In the genomic region with DNA sequence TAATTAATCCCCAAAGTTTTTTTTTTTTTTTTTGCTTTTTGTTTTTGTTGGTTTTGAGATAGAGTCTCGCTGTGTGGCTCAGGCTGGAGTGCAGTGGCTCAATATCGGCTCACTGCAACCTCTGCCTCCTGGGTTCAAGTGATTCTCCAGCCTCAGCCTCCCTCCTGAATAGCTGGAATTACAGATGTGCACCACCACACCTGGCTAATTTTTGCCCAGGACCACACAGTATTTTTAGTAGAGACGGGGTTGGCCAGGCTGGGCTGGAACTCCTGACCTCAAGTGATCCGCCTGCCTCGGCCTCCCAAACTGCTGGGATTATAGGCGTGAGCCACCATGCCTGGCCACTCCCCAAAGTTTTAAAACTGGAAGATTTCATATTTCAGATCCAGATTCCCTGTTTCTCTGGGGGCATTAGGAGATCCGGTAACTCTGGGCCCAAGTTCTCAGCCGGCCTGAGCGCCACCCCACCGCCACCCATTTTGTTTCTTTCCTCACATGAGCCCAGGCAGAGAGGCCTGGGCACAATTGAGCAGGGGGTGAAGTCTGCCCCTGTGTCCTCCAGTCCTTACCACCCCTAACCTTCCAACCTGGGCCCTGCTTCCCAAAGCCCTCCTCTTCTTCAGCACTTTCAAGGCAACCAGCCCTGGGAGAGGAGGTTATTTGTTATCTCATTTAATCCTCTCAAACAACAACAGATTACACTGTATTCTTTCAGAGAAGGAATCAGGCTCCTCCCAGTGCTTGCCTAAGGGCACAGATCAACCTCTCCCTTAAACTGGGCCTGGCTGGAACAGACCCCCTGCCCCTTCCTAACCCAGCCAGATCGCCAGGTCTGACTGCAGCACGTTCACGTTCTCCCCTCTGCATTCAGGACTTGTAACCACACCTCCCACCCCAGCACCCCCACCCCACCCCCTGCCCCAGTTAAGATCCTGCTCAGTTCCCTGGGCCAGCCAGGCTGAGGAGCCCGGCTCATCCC, we compare ENCODE assay signal across 9 cellular contexts. TPM values are rescaled to one million over a fixed set of nuclear protein-coding genes. Genes with fewer than 3 reads are reported as not detected.
DNase-seq lines count a peak whose midpoint lies in the region; ATAC-seq, FAIRE-seq and TF ChIP-seq lines count a peak whose summit lies in the region.
"Had no signal": no experiment of that assay in that cellular context is flagged by ENCODE, and none has a peak within 500 bp of the region (broad histone marks: within the 10 kb centered on the region; RNA-seq: fewer than 3 reads in every experiment).

No MANE protein-coding gene starts in this region.

- peak overlapping the region; percentile 54 for H2AFZ ChIP-seq in HepG2 (ENCODE audit: low read length)

- peaks cover 14% of the 10 kb centered on the region; the same call in 1 of the 2 replicates for H4K20me1 ChIP-seq in HepG2 (ENCODE audit: insufficient read depth, low read length)

- peaks cover 11% of the 10 kb centered on the region; the same call in 1 of the 2 replicates for H3K27me3 Mint-ChIP-seq in HFFc6 (ENCODE audit: insufficient read depth)
- no peaks in the 10 kb centered on the region for H3K27me3 Mint-ChIP-seq in activated CD8-positive, alpha-beta T cell treated with anti-CD3 and anti-CD28 coated beads, Interleukin-2, amount 10 ng/mL, durations not matched to agents 7 days and 5 days (ENCODE audit: low read depth)

- CTCF ChIA-PET in activated CD8-positive, alpha-beta T cell treated with anti-CD3 and anti-CD28 coated beads, Interleukin-2, amount 10 ng/mL, durations not matched to agents 7 days and 5 days (lab: Charles Lee) = interaction anchor here (1.3 kb wide), 1 partner anchor 13 kb away, joined by 3 read pairs; no protein-coding TSS in a partner anchor
- CTCF ChIA-PET in HepG2 (lab: Yijun Ruan, JAX; ENCODE audit: low intra/inter-chr PET ratio, low total read pairs) = no interaction called here

- 15% methylated on average over 10 of the region's 14 CpGs for WGBS in HepG2 (ENCODE audit: low lambda C conversion rate)
- WGBS in stomach, 5 donors = 86 to 90% (median 88%) methylated on average over 14 of the region's 14 CpGs

- H3K27ac Mint-ChIP-seq in HFFc6 = peak overlapping the region; percentile 97
- H3K27ac Mint-ChIP-seq in activated CD8-positive, alpha-beta T cell treated with anti-CD3 and anti-CD28 coated beads, Interleukin-2, amount 10 ng/mL, durations not matched to agents 7 days and 5 days = peak overlapping the region; percentile 34

- peak overlapping the region; percentile 91 for H3K4me2 ChIP-seq in HepG2 (ENCODE audit: low read depth, low read length)

- H3K9me3 Mint-ChIP-seq in HFFc6 = no peaks in the 10 kb centered on the region
- no peaks in the 10 kb centered on the region for H3K9me3 Mint-ChIP-seq in activated CD8-positive, alpha-beta T cell treated with anti-CD3 and anti-CD28 coated beads, Interleukin-2, amount 10 ng/mL, durations not matched to agents 7 days and 5 days (ENCODE audit: insufficient read depth)

- FAIRE-seq in HepG2 (lab: Jason Lieb, UNC) (no peak), HTR-8/SVneo (lab: Jason Lieb, UNC) (no peak)

- POLR2A ChIA-PET in activated CD8-positive, alpha-beta T cell treated with anti-CD3 and anti-CD28 coated beads, Interleukin-2, amount 10 ng/mL, durations not matched to agents 7 days and 5 days (lab: Charles Lee) = no interaction called here
- POLR2A ChIA-PET in HepG2 (lab: Yijun Ruan, JAX) = interaction anchor here (1.2 to 1.9 kb wide), 5 partner anchors 9 to 378 kb away, joined by 4 to 13 read pairs (median 7); a partner anchor contains a TSS

- H3K9ac ChIP-seq in HepG2 (ENCODE audit: insufficient read depth, low read depth, low read length) = peak overlapping the region; percentile 76

- peaks cover 41% of the 10 kb centered on the region for H3K4me1 Mint-ChIP-seq in HFFc6 (ENCODE audit: low read depth)
- H3K4me1 Mint-ChIP-seq in activated CD8-positive, alpha-beta T cell treated with anti-CD3 and anti-CD28 coated beads, Interleukin-2, amount 10 ng/mL, durations not matched to agents 7 days and 5 days (ENCODE audit: low read depth) = peaks cover 28% of the 10 kb centered on the region

- intact Hi-C loops in HepG2 (cut with micrococcal nuclease; ENCODE audit: unreplicated experiment) = loop anchor here (5.0 kb wide), 1 partner anchor 33 kb away; no protein-coding TSS in a partner anchor
- intact Hi-C loops in stomach (cut with DNase I; ENCODE audit: low total_unique reads) = no loop called here

- TF ChIP-seq CTCF in HFFc6 (IDR thresholded peaks at IDR 0.05) (no peak), HepG2 (CRISPR knock-in tag; IDR thresholded peaks at IDR 0.05) (no peak), stomach (IDR thresholded peaks at IDR 0.05) (no peak)

- H3K4me1 ChIP-seq in HepG2 (ENCODE audit: insufficient read depth, low read length) = peaks cover 53% of the 10 kb centered on the region
- H3K4me1 ChIP-seq in stomach = peaks cover 27 to 41% (median 35%) of the 10 kb centered on the region in 4 donors

- H3K4me3 ChIP-seq in HepG2 (replicated peaks in 1 of 3; ENCODE audit: insufficient read depth in 1 of 3, low read depth in 2 of 3, low read length in 3 of 3) (peak overlapping the region; percentile 59 to 82 (median 77)), stomach (no peak overlapping the region)
- H3K4me3 ChIP-seq: mucosa of descending colon had no signal

- peak overlapping the region; percentile 85 for H3K4me3 Mint-ChIP-seq in HFFc6
- no peak overlapping the region for H3K4me3 Mint-ChIP-seq in activated CD8-positive, alpha-beta T cell treated with anti-CD3 and anti-CD28 coated beads, Interleukin-2, amount 10 ng/mL, durations not matched to agents 7 days and 5 days

- H3K36me3 ChIP-seq in HepG2 (replicated peaks in 1 of 2; ENCODE audit: control insufficient read depth in 1 of 2, insufficient read depth in 2 of 2, low read length in 2 of 2) = peaks cover under 1 to 1% of the 10 kb centered on the region in 2 experiments; a peak in 1 of 5 replicates
- no peaks in the 10 kb centered on the region for H3K36me3 ChIP-seq in stomach

- in situ Hi-C loops in HepG2 (cut with HindIII; ENCODE audit: extremely low pct_ligation_motif_present, low pct_unique_long_range_greater_than_20kb) = no loop called here

- TF ChIP-seq POLR2A in HepG2 (IDR thresholded peaks at IDR 0.05; ENCODE audit: insufficient read depth in 1 of 2, low read depth in 2 of 2, low read length in 2 of 2) (no peak), stomach (IDR thresholded peaks at IDR 0.05) (no peak)

- TF ChIP-seq EP300 in HepG2 (IDR thresholded peaks at IDR 0.05; ENCODE audit: low read depth in 2 of 2, low read length in 2 of 2) = no peak
- no peak for TF ChIP-seq EP300 in HepG2 (CRISPR knock-in tag; IDR thresholded peaks at IDR 0.05; ENCODE audit: borderline replicate concordance)
- no peak for TF ChIP-seq EP300 in stomach (IDR thresholded peaks at IDR 0.05)

- H3K36me3 Mint-ChIP-seq in HFFc6 (ENCODE audit: low read depth) = peaks cover 14% of the 10 kb centered on the region
- peaks cover 2% of the 10 kb centered on the region for H3K36me3 Mint-ChIP-seq in activated CD8-positive, alpha-beta T cell treated with anti-CD3 and anti-CD28 coated beads, Interleukin-2, amount 10 ng/mL, durations not matched to agents 7 days and 5 days (ENCODE audit: low read depth)

- H3K9me3 ChIP-seq in HepG2 (ENCODE audit: low read length) = no peaks in the 10 kb centered on the region
- no peaks in the 10 kb centered on the region for H3K9me3 ChIP-seq in stomach
- H3K9me3 ChIP-seq: mucosa of descending colon had no signal

- peaks cover 25% of the 10 kb centered on the region for H3K79me2 ChIP-seq in HepG2 (ENCODE audit: insufficient read depth, low read length)

- H3K27ac ChIP-seq in HepG2 (ENCODE audit: extremely low read length, insufficient read depth, low read length) = peak overlapping the region; percentile 58
- H3K27ac ChIP-seq in stomach = peak overlapping the region; percentile 96 to 99 (median 97)

- TF ChIP-seq RAD21 in HepG2 (CRISPR knock-in tag; IDR thresholded peaks at IDR 0.05) = no peak

- H3K27me3 ChIP-seq in HepG2 (ENCODE audit: control insufficient read depth in 1 of 2, insufficient read depth in 2 of 2, low read length in 2 of 2) = no peaks in the 10 kb centered on the region; a peak in 2 of 5 replicates
- no peaks in the 10 kb centered on the region for H3K27me3 ChIP-seq in stomach

- BruUV-seq in HepG2 (replicated peaks; lab: Mats Ljungman, UMichigan) = TSS peak; percentile 96

- ATAC-seq in activated CD8-positive, alpha-beta T cell treated with anti-CD3 and anti-CD28 coated beads, Interleukin-2, amount 10 ng/mL, durations not matched to agents 7 days and 5 days = no peak
- ATAC-seq in HepG2 = peak; percentile 19

- DNase-seq in HFFc6 (no peak), HepG2 (ENCODE audit: low spot score) (peak; percentile 30), stomach (no peak), NCI-H2171 (lab: John Stamatoyannopoulos, UW) (no peak), HTR-8/SVneo (ENCODE audit: insufficient read length, low spot score) (no peak), EL (no peak)
- DNase-seq in activated CD8-positive, alpha-beta T cell treated with anti-CD3 and anti-CD28 coated beads, Interleukin-2, amount 10 ng/mL, durations not matched to agents 7 days and 5 days = no peak
- DNase-seq: NCI-H1092 had no signal

RNA-seq across cellular contexts. Expression of a gene that starts 1.9 kb away (rescaled TPM):
- total RNA-seq in HFFc6 (2021; fragmentation: NEBNext Ultra II Directional; extraction: Animal tissue kit (Norgen Biotek cat#: 25700)) = 100 to 1,000 TPM; 166 to 184 (median 172) TPM
- total RNA-seq in activated CD8-positive, alpha-beta T cell treated with anti-CD3 and anti-CD28 coated beads, Interleukin-2, amount 10 ng/mL, durations not matched to agents 7 days and 5 days = 10 to 100 TPM; 74.7 to 82.9 TPM
- total RNA-seq in HepG2 (2016; rRNA removed; fragmentation: Illumina TruSeq; extraction: Trizol) (19.8 and 34.7 TPM in 2 replicates), stomach (100 to 1,000 TPM in 2 of 5 donors, 10 to 100 TPM in 3; 19.4 to 135 (median 93.9) TPM)
- total RNA-seq in HepG2 (2016; cell fraction: cytosol; rRNA removed; fragmentation: Illumina TruSeq; extraction: Trizol; ENCODE audit: low read depth) = 34.0 and 36.2 TPM in 2 replicates
- total RNA-seq in HepG2 (2016; cell fraction: insoluble cytoplasmic fraction; rRNA removed; fragmentation: Illumina TruSeq; extraction: Trizol) = 18.0 and 33.5 TPM in 2 replicates
- 53.9 and 59.1 TPM in 2 replicates for total RNA-seq in HepG2 (2016; cell fraction: membrane; rRNA removed; fragmentation: Illumina TruSeq; extraction: Trizol)
- total RNA-seq in HepG2 (2016; cell fraction: nucleus; rRNA removed; fragmentation: Illumina TruSeq; extraction: Trizol) = 30.6 and 34.3 TPM in 2 replicates
- polyA plus RNA-seq in HepG2 (2011; rRNA removed) (129 and 152 TPM in 2 replicates), stomach (10 to 100 TPM; 47.5 to 69.3 (median 66.9) TPM)
- polyA plus RNA-seq in HepG2 (2011; cell fraction: cytosol; rRNA removed) = 93.4 and 108 TPM in 2 replicates
- polyA plus RNA-seq in HepG2 (2011; cell fraction: nucleus; rRNA removed) = 285 and 291 TPM in 2 replicates
- polyA plus RNA-seq in HepG2 (2012) = 60.9 and 83.8 TPM in 2 replicates
- 40.2 and 42.9 TPM in 2 replicates for polyA plus RNA-seq in HepG2 (2016; cell fraction: cytosol; fragmentation: Illumina TruSeq; extraction: Trizol; ENCODE audit: low read depth)
- 27.5 and 37.1 TPM in 2 replicates for polyA plus RNA-seq in HepG2 (2016; cell fraction: insoluble cytoplasmic fraction; fragmentation: Illumina TruSeq; extraction: Trizol; ENCODE audit: low read depth)
- polyA plus RNA-seq in HepG2 (2016; cell fraction: membrane; fragmentation: Illumina TruSeq; extraction: Trizol; ENCODE audit: low read depth) = 58.9 and 59.0 TPM in 2 replicates
- polyA plus RNA-seq in HepG2 (2016; cell fraction: nucleus; fragmentation: Illumina TruSeq; extraction: Trizol; ENCODE audit: insufficient read depth, low read depth) = 67.4 and 77.3 TPM in 2 replicates
- polyA minus RNA-seq in HepG2 (2011; rRNA and poly(A)+ RNA removed; ENCODE audit: low replicate concordance) = 116 and 242 TPM in 2 replicates
- polyA minus RNA-seq in HepG2 (2011; cell fraction: cytosol; rRNA and poly(A)+ RNA removed) = 54.0 and 54.3 TPM in 2 replicates
- 69.5 and 90.5 TPM in 2 replicates for polyA minus RNA-seq in HepG2 (2011; cell fraction: nucleus; rRNA and poly(A)+ RNA removed)

RNA-seq across cellular contexts. Expression of a gene that starts 46.3 kb away (rescaled TPM):
- total RNA-seq in HFFc6 (2021; fragmentation: NEBNext Ultra II Directional; extraction: Animal tissue kit (Norgen Biotek cat#: 25700)) = 100 to 1,000 TPM; 104 to 125 (median 111) TPM
- 10 to 100 TPM; 30.8 to 31.4 TPM for total RNA-seq in activated CD8-positive, alpha-beta T cell treated with anti-CD3 and anti-CD28 coated beads, Interleukin-2, amount 10 ng/mL, durations not matched to agents 7 days and 5 days
- 11.8 and 15.9 TPM in 2 replicates for total RNA-seq in HepG2 (2016; rRNA removed; fragmentation: Illumina TruSeq; extraction: Trizol)
- total RNA-seq in HepG2 (2016; cell fraction: cytosol; rRNA removed; fragmentation: Illumina TruSeq; extraction: Trizol; ENCODE audit: low read depth) = 12.8 and 13.5 TPM in 2 replicates
- 10.2 and 15.3 TPM in 2 replicates for total RNA-seq in HepG2 (2016; cell fraction: insoluble cytoplasmic fraction; rRNA removed; fragmentation: Illumina TruSeq; extraction: Trizol)
- 32.8 and 33.3 TPM in 2 replicates for total RNA-seq in HepG2 (2016; cell fraction: membrane; rRNA removed; fragmentation: Illumina TruSeq; extraction: Trizol)
- total RNA-seq in HepG2 (2016; cell fraction: nucleus; rRNA removed; fragmentation: Illumina TruSeq; extraction: Trizol) = 12.9 and 16.5 TPM in 2 replicates
- 16.0 and 16.4 TPM in 2 replicates for polyA plus RNA-seq in HepG2 (2011; rRNA removed)
- polyA plus RNA-seq in HepG2 (2011; cell fraction: cytosol; rRNA removed) = 13.7 and 14.0 TPM in 2 replicates
- polyA plus RNA-seq in HepG2 (2011; cell fraction: nucleus; rRNA removed) = 33.2 and 36.0 TPM in 2 replicates
- polyA plus RNA-seq in HepG2 (2012) = 18.5 and 26.5 TPM in 2 replicates
- polyA plus RNA-seq in HepG2 (2016; cell fraction: cytosol; fragmentation: Illumina TruSeq; extraction: Trizol; ENCODE audit: low read depth) = 13.7 and 14.5 TPM in 2 replicates
- 14.5 and 19.7 TPM in 2 replicates for polyA plus RNA-seq in HepG2 (2016; cell fraction: insoluble cytoplasmic fraction; fragmentation: Illumina TruSeq; extraction: Trizol; ENCODE audit: low read depth)
- 34.1 and 39.3 TPM in 2 replicates for polyA plus RNA-seq in HepG2 (2016; cell fraction: membrane; fragmentation: Illumina TruSeq; extraction: Trizol; ENCODE audit: low read depth)
- polyA plus RNA-seq in HepG2 (2016; cell fraction: nucleus; fragmentation: Illumina TruSeq; extraction: Trizol; ENCODE audit: insufficient read depth, low read depth) = 38.4 and 41.0 TPM in 2 replicates
- 21.0 and 37.7 TPM in 2 replicates for polyA minus RNA-seq in HepG2 (2011; rRNA and poly(A)+ RNA removed; ENCODE audit: low replicate concordance)
- 18.8 and 20.9 TPM in 2 replicates for polyA minus RNA-seq in HepG2 (2011; cell fraction: cytosol; rRNA and poly(A)+ RNA removed)
- polyA minus RNA-seq in HepG2 (2011; cell fraction: nucleus; rRNA and poly(A)+ RNA removed) = 8.7 and 10.9 TPM in 2 replicates
- 100 to 1,000 TPM in 1 of 5 donors, 10 to 100 TPM in 4; 27.0 to 110 (median 75.9) TPM for total RNA-seq in stomach
- polyA plus RNA-seq in stomach = 10 to 100 TPM in 2 of 3 donors, 1 to 10 TPM in 1; 10.0 to 13.8 (median 10.8) TPM

Comparison
In these comparisons a context has a peak if more than half of its experiments do, and no peak if none do; other contexts are left out.
1. H3K4me3 ChIP-seq: peak in HepG2 (3 of 3); none in stomach (0 of 4).